In the genomic region with DNA sequence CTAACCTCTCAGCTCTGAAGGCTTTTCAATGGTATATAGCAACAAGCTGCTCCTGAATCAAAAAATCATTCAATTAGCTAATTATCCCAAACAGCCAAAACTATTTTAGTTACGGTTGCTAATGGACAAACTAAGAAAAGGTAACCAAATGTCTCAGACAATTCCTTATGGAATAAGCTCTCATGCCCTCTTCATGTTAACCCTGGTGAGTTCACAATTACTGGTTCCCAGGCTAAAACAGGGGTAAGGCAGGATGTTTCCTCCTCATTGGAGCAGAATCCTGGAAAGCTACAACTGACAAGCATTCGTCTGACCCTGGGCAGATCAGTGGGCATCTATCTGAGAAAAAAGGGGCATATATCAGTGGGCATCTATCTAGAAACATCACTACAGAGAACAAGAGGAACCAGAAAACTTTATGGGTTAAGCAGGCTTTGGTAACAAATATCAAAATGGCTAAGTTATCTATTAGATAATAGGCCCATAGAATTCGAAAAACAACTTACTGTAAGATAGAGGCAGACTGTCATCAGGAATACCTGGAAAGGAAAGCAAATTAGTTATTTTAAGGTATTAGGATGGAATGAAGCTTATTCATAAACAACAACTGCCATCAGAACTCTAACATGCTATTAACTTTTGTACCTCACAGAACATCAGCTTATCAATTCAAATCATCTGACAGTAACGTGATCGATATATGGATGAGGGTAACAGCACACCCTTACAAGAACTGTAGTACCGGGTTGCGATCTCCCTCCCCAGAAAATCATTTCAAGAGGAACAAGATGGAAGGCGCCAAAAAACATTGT, we compare ENCODE assay signal across 1 cellular context.
TF ChIP-seq lines count a peak whose summit lies in the region.

No MANE protein-coding gene starts in this region.

TF ChIP-seq in H1, 55 proteins besides CTCF, POLR2A, EP300 and RAD21:
- TF ChIP-seq PHF8 (conservative IDR thresholded peaks at IDR 0.05; ENCODE audit: low read depth, low read length) = no peak
- TF ChIP-seq SP1 (IDR thresholded peaks at IDR 0.05; ENCODE audit: low read depth, low read length) = 0 out of 2 replicates have a peak, but pooled peaks have one; percentile 1
- no peak for TF ChIP-seq SP2 (IDR thresholded peaks at IDR 0.05; ENCODE audit: low read length)
- peak; percentile 66 for TF ChIP-seq TAF7 (optimal IDR thresholded peaks at IDR 0.05; ENCODE audit: borderline replicate concordance, low read depth, low read length)
- TF ChIP-seq RFX5 (IDR thresholded peaks at IDR 0.05; ENCODE audit: borderline replicate concordance, low read depth, low read length) = no peak
- TF ChIP-seq POLR2AphosphoS5 (IDR thresholded peaks at IDR 0.05; ENCODE audit: low read depth, low read length) = peak; percentile 43
- TF ChIP-seq TBP (IDR thresholded peaks at IDR 0.05; ENCODE audit: low read depth, low read length) = no peak
TF ChIP-seq in H1: peak in this region for 3.
